In the genomic region with DNA sequence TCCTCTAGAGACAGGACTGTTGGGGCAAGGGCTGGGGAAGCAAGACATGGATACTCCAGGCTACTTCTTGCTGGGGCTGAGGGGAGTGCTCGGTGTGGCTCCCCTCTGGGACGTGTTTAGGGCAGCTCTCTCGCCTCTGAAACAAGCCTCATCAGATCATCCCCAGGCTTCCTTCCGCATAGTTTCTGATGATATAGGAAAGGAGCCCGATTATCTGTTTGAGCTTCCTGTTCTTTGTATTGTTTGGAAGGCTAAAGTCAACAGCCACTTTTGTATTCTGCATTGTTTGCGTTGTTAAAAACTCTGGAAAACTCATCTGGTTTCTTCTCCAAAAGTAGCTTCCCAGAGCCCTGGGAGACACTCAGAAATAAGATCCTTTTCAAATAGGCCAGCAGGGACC, we compare ENCODE assay signal across 8 cellular contexts. TPM values are rescaled to one million over a fixed set of nuclear protein-coding genes. Genes with fewer than 3 reads are reported as not detected.
A peak's percentile ranks its signal among the peaks of the same experiment; 100 is the strongest.
DNase-seq lines count a peak whose midpoint lies in the region; ATAC-seq, FAIRE-seq and TF ChIP-seq lines count a peak whose summit lies in the region.

No MANE protein-coding gene starts in this region.

- H3K56ac ChIP-seq in mesendoderm (ENCODE audit: low read length): no peak overlapping the region

- H3K4me3 ChIP-seq in left ventricle myocardium inferior (no peak overlapping the region), mesendoderm (ENCODE audit: low read length) (no peak overlapping the region), upper lobe of right lung (no peak overlapping the region)

- H3K79me2 ChIP-seq in mesendoderm (ENCODE audit: control insufficient read depth, insufficient read depth, low read length): no peaks in the 10 kb centered on the region

- no peaks in the 10 kb centered on the region for H3K27me3 Mint-ChIP-seq in activated naive CD8-positive, alpha-beta T cell treated with anti-CD3 and anti-CD28 coated beads for 36 hours

- peaks cover 95% of the 10 kb centered on the region for H3K4me1 Mint-ChIP-seq in activated naive CD8-positive, alpha-beta T cell treated with anti-CD3 and anti-CD28 coated beads for 36 hours

- no peak overlapping the region for H3K4ac ChIP-seq in mesendoderm (ENCODE audit: low read depth, low read length)

- no peak for DNase-seq in left ventricle myocardium inferior
- DNase-seq in cardiac septum (ENCODE audit: low spot score): no peak
- no peak for DNase-seq in activated naive CD8-positive, alpha-beta T cell treated with anti-CD3 and anti-CD28 coated beads for 36 hours
- peak; percentile 55 for DNase-seq in mesendoderm
- DNase-seq in upper lobe of right lung: no peak
- DNase-seq in GM12892 (ENCODE audit: insufficient read length): no peak
- DNase-seq in SW 1271 (lab: John Stamatoyannopoulos, UW): no peak

- no peak overlapping the region for H2AK5ac ChIP-seq in mesendoderm (ENCODE audit: low read length)

- no peak overlapping the region for H3K23ac ChIP-seq in mesendoderm (ENCODE audit: low read length)

- H3K27ac ChIP-seq in left ventricle myocardium inferior (replicated peaks) (peak overlapping the region; percentile 74), mesendoderm (ENCODE audit: low read depth, low read length) (no peak overlapping the region), upper lobe of right lung (peak overlapping the region; percentile 68)

- H3K9me3 ChIP-seq in left ventricle myocardium inferior (replicated peaks) (no peaks in the 10 kb centered on the region), upper lobe of right lung (no peaks in the 10 kb centered on the region)

- no peak overlapping the region for H4K5ac ChIP-seq in mesendoderm (ENCODE audit: low read length)

- no peak overlapping the region for H2BK5ac ChIP-seq in mesendoderm (ENCODE audit: low read length)

- H3K9ac ChIP-seq in mesendoderm (ENCODE audit: low read length): no peak overlapping the region

- peak overlapping the region; percentile 97 for H3K27ac Mint-ChIP-seq in activated naive CD8-positive, alpha-beta T cell treated with anti-CD3 and anti-CD28 coated beads for 36 hours

- peak overlapping the region; percentile 70 for H3K18ac ChIP-seq in mesendoderm (ENCODE audit: low read length)

- peaks cover 6% of the 10 kb centered on the region for H3K9me3 Mint-ChIP-seq in activated naive CD8-positive, alpha-beta T cell treated with anti-CD3 and anti-CD28 coated beads for 36 hours

- H3K4me2 ChIP-seq in mesendoderm (ENCODE audit: low read length): no peak overlapping the region

- H3K4me3 Mint-ChIP-seq in activated naive CD8-positive, alpha-beta T cell treated with anti-CD3 and anti-CD28 coated beads for 36 hours: no peak overlapping the region

- TF ChIP-seq CTCF in left ventricle myocardium inferior (IDR thresholded peaks at IDR 0.05; ENCODE audit: borderline replicate concordance): no peak
- no peak for TF ChIP-seq CTCF in upper lobe of right lung (IDR thresholded peaks at IDR 0.05)

- intact Hi-C loops in left ventricle myocardium inferior (cut with micrococcal nuclease): no loop called here
- intact Hi-C loops in cardiac septum (cut with DNase I): loop anchor here (5.0 kb wide), 1 partner anchor 56 kb away; no protein-coding TSS in a partner anchor
- intact Hi-C loops in upper lobe of right lung (cut with DNase I): no loop called here

- no peak for ATAC-seq in upper lobe of right lung
- no peak for ATAC-seq in GM18502 (IDR thresholded peaks at IDR 0.05; ENCODE audit: poor library complexity, unreplicated experiment)

- H3K27me3 ChIP-seq in left ventricle myocardium inferior (ENCODE audit: low read depth) (no peaks in the 10 kb centered on the region), mesendoderm (ENCODE audit: insufficient read depth, low read length, poor library complexity) (no peaks in the 10 kb centered on the region), upper lobe of right lung (no peaks in the 10 kb centered on the region)

- no peak for FAIRE-seq in GM12892 (lab: Jason Lieb, UNC)

- WGBS in mesendoderm (ENCODE audit: extremely low coverage, insufficient coverage, low lambda C conversion rate): no CpG with 5 or more reads among the region's 6 CpGs

- no peak overlapping the region for H4K8ac ChIP-seq in mesendoderm (ENCODE audit: low read depth, low read length)

- no peak overlapping the region for H2BK15ac ChIP-seq in mesendoderm (replicated peaks; ENCODE audit: low read depth)

- no peaks in the 10 kb centered on the region for H3K79me1 ChIP-seq in mesendoderm (ENCODE audit: low read length)

- peaks cover 40% of the 10 kb centered on the region for H3K4me1 ChIP-seq in left ventricle myocardium inferior
- peaks cover 33% of the 10 kb centered on the region for H3K4me1 ChIP-seq in mesendoderm (ENCODE audit: control insufficient read depth, low read depth, low read length)
- H3K4me1 ChIP-seq in upper lobe of right lung: peaks cover 59% of the 10 kb centered on the region

- H3K36me3 Mint-ChIP-seq in activated naive CD8-positive, alpha-beta T cell treated with anti-CD3 and anti-CD28 coated beads for 36 hours: peaks cover 92% of the 10 kb centered on the region

- no peak for TF ChIP-seq POLR2A in GM12892 (IDR thresholded peaks at IDR 0.05; ENCODE audit: low read depth, low read length)

- H3K36me3 ChIP-seq in left ventricle myocardium inferior (no peaks in the 10 kb centered on the region), mesendoderm (ENCODE audit: control insufficient read depth, insufficient read depth, low read length) (no peaks in the 10 kb centered on the region), upper lobe of right lung (peaks cover 9% of the 10 kb centered on the region)

- H2BK120ac ChIP-seq in mesendoderm (ENCODE audit: low read depth, low read length): no peak overlapping the region

RNA-seq across cellular contexts. Expression of gene CD44, which starts 18.8 kb away (rescaled TPM):
- total RNA-seq in left ventricle myocardium inferior: 14.0 TPM
- 55.6 TPM for total RNA-seq in cardiac septum
- 100 to 1,000 TPM; 380 to 428 TPM for total RNA-seq in activated naive CD8-positive, alpha-beta T cell treated with anti-CD3 and anti-CD28 coated beads for 36 hours
- 29.0 TPM for polyA plus RNA-seq in mesendoderm (2013, experiment 1 of 2)
- polyA plus RNA-seq in mesendoderm (2013, experiment 2 of 2): 30.1 TPM
- total RNA-seq in upper lobe of right lung: 548 TPM
- polyA plus RNA-seq in GM12892 (2012; ENCODE audit: missing spikeins): 449 TPM
